ENCODE assay signal across 8 cellular contexts in the genomic region with DNA sequence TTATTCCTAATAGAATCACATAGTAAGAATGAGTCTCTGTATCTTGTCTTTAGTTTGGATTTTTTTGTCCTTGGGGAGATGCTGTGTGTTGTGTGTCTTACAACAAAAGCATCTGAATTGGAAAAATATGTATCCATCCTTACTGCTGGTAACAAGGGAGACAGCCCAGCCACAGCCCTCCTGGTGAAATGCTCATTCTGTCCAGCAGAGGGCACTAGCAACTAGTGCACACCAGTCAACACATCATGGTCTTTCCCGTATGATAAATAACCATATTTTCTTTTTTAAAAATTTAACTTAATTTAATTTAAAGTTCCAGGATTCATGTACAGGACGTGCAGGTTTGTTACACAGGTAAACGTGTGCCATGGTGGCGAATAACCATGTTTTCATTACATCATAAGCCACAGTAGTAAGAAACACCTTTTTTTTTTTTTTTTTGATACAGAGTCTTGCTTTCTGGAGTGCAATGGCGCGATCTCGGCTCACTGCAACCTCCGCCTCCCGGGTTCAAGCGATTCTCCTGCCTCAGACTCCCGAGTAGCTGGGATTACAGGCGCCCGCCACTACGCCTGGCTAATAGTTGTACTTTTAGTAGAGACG.
DNase-seq lines count a peak whose midpoint lies in the region; FAIRE-seq and TF ChIP-seq lines count a peak whose summit lies in the region.

No MANE protein-coding gene starts in this region.

- no peak overlapping the region for H3K27ac ChIP-seq in vagina

- H3K9me3 Mint-ChIP-seq in activated naive CD4-positive, alpha-beta T cell treated with anti-CD3 and anti-CD28 coated beads, Interleukin-2, amount 10 ng/mL, durations not matched to agents 7 days and 5 days: no peaks in the 10 kb centered on the region
- H3K9me3 Mint-ChIP-seq in glutamatergic neuron (ENCODE audit: unreplicated experiment): no peaks in the 10 kb centered on the region
- H3K9me3 Mint-ChIP-seq in progenitor cell of endocrine pancreas (ENCODE audit: low read depth): no peaks in the 10 kb centered on the region

- H3K9me2 ChIP-seq in Loucy (replicated peaks; ENCODE audit: low read depth, low read length): no peaks in the 10 kb centered on the region

- H3K9ac ChIP-seq in Loucy (ENCODE audit: low read depth, low read length, poor library complexity, severe bottlenecking): no peak overlapping the region

- no peaks in the 10 kb centered on the region for H3K79me2 ChIP-seq in Loucy (ENCODE audit: insufficient read depth, low read length)

- no peak overlapping the region for H3K4me2 ChIP-seq in Loucy (ENCODE audit: low read depth, low read length, poor library complexity, severe bottlenecking)

- TF ChIP-seq CTCF in GM06990 (IDR thresholded peaks at IDR 0.05; ENCODE audit: insufficient read depth, low read length, poor library complexity, severe bottlenecking) (peak; percentile 89), Loucy (conservative IDR thresholded peaks at IDR 0.05; ENCODE audit: low read length) (peak; percentile 75), glutamatergic neuron (IDR thresholded peaks at IDR 0.05; ENCODE audit: partially characterized antibody, unreplicated experiment) (peak; percentile 94), progenitor cell of endocrine pancreas (IDR thresholded peaks at IDR 0.05; ENCODE audit: unreplicated experiment) (peak; percentile 92), vagina (IDR thresholded peaks at IDR 0.05) (peak; percentile 77 to 85 (median 83))

- no peaks in the 10 kb centered on the region for H3K36me3 Mint-ChIP-seq in activated naive CD4-positive, alpha-beta T cell treated with anti-CD3 and anti-CD28 coated beads, Interleukin-2, amount 10 ng/mL, durations not matched to agents 7 days and 5 days
- no peaks in the 10 kb centered on the region for H3K36me3 Mint-ChIP-seq in glutamatergic neuron (ENCODE audit: unreplicated experiment)
- H3K36me3 Mint-ChIP-seq in progenitor cell of endocrine pancreas (ENCODE audit: insufficient read depth): no peaks in the 10 kb centered on the region

- no peaks in the 10 kb centered on the region for H3K4me1 Mint-ChIP-seq in activated naive CD4-positive, alpha-beta T cell treated with anti-CD3 and anti-CD28 coated beads, Interleukin-2, amount 10 ng/mL, durations not matched to agents 7 days and 5 days
- H3K4me1 Mint-ChIP-seq in glutamatergic neuron (ENCODE audit: low read depth, unreplicated experiment): peaks cover 15% of the 10 kb centered on the region
- peaks cover 12% of the 10 kb centered on the region for H3K4me1 Mint-ChIP-seq in progenitor cell of endocrine pancreas (ENCODE audit: low read depth)

- DNase-seq in GM06990 (ENCODE audit: extremely low read depth, insufficient read length) (peak; percentile 6), H54 (ENCODE audit: insufficient read length, low spot score) (peak; percentile 18), SK-N-DZ (ENCODE audit: low spot score) (peak; percentile 72), glutamatergic neuron (peak; percentile 88), progenitor cell of endocrine pancreas (ENCODE audit: low spot score, unreplicated experiment) (peak; percentile 62), vagina (ENCODE audit: extremely low spot score in 2 of 2) (no peak)
- DNase-seq in activated naive CD4-positive, alpha-beta T cell treated with anti-CD3 and anti-CD28 coated beads, Interleukin-2, amount 10 ng/mL, durations not matched to agents 7 days and 5 days: peak; percentile 82

- H3K36me3 ChIP-seq in GM06990 (ENCODE audit: control insufficient read depth, insufficient read depth, low read length): no peaks in the 10 kb centered on the region
- no peaks in the 10 kb centered on the region for H3K36me3 ChIP-seq in Loucy (ENCODE audit: insufficient read depth, low read length)
- no peaks in the 10 kb centered on the region for H3K36me3 ChIP-seq in vagina

- H3K4me3 ChIP-seq in GM06990 (replicated peaks; ENCODE audit: low read depth, low read length) (no peak overlapping the region), Loucy (ENCODE audit: low read length, poor library complexity, severe bottlenecking) (no peak overlapping the region), vagina (no peak overlapping the region)

- no peak overlapping the region for H3K27ac Mint-ChIP-seq in activated naive CD4-positive, alpha-beta T cell treated with anti-CD3 and anti-CD28 coated beads, Interleukin-2, amount 10 ng/mL, durations not matched to agents 7 days and 5 days
- H3K27ac Mint-ChIP-seq in glutamatergic neuron (ENCODE audit: unreplicated experiment) (no peak overlapping the region), progenitor cell of endocrine pancreas (no peak overlapping the region)

- H3K4me3 Mint-ChIP-seq in activated naive CD4-positive, alpha-beta T cell treated with anti-CD3 and anti-CD28 coated beads, Interleukin-2, amount 10 ng/mL, durations not matched to agents 7 days and 5 days: no peak overlapping the region
- H3K4me3 Mint-ChIP-seq in glutamatergic neuron (ENCODE audit: unreplicated experiment): no peak overlapping the region
- H3K4me3 Mint-ChIP-seq in progenitor cell of endocrine pancreas (ENCODE audit: low read depth): no peak overlapping the region

- H3F3A ChIP-seq in Loucy (ENCODE audit: low read depth): no peaks in the 10 kb centered on the region

- no peak for TF ChIP-seq POLR2A in H54 (IDR thresholded peaks at IDR 0.05; ENCODE audit: low read depth, low read length)
- no peak for TF ChIP-seq POLR2A in vagina (IDR thresholded peaks at IDR 0.05)

- H4K20me1 ChIP-seq in Loucy (ENCODE audit: insufficient read depth, low read length, poor library complexity, severe bottlenecking): no peaks in the 10 kb centered on the region

- H3K4me1 ChIP-seq in Loucy (ENCODE audit: insufficient read depth, low read length, poor library complexity, severe bottlenecking) (no peaks in the 10 kb centered on the region), vagina (peaks cover 18% of the 10 kb centered on the region)

- intact Hi-C loops in vagina (cut with DNase I): no loop called here

- CTCF ChIA-PET in activated naive CD4-positive, alpha-beta T cell treated with anti-CD3 and anti-CD28 coated beads, Interleukin-2, amount 10 ng/mL, durations not matched to agents 7 days and 5 days (lab: Charles Lee): interaction anchor here (1.0 to 1.8 kb wide), 2 partner anchors 1085 to 1087 kb away, joined by 4 to 7 read pairs; no protein-coding TSS in a partner anchor

- peak overlapping the region; percentile 38; the same call in 1 of the 2 replicates for H2AFZ ChIP-seq in Loucy (ENCODE audit: low read length)

- H3K9me3 ChIP-seq in Loucy (ENCODE audit: insufficient read depth, low read depth, low read length) (no peaks in the 10 kb centered on the region), vagina (no peaks in the 10 kb centered on the region)

- H3K27me3 ChIP-seq in GM06990 (replicated peaks; ENCODE audit: control insufficient read depth, insufficient read depth, low read length) (no peaks in the 10 kb centered on the region), Loucy (ENCODE audit: insufficient read depth, low read length, poor library complexity, severe bottlenecking) (no peaks in the 10 kb centered on the region), vagina (no peaks in the 10 kb centered on the region)

- peaks cover 4% of the 10 kb centered on the region for H3K27me3 Mint-ChIP-seq in activated naive CD4-positive, alpha-beta T cell treated with anti-CD3 and anti-CD28 coated beads, Interleukin-2, amount 10 ng/mL, durations not matched to agents 7 days and 5 days
- H3K27me3 Mint-ChIP-seq in glutamatergic neuron (ENCODE audit: unreplicated experiment): peaks cover 1% of the 10 kb centered on the region
- H3K27me3 Mint-ChIP-seq in progenitor cell of endocrine pancreas: no peaks in the 10 kb centered on the region

- peak; percentile 96 for FAIRE-seq in H54 (lab: Jason Lieb, UNC)

Comparison
In these comparisons a context has a peak if more than half of its experiments do, and no peak if none do; other contexts are left out.
1. DNase-seq: peak in GM06990 (single experiment), H54 (single experiment), SK-N-DZ (single experiment), activated naive CD4-positive, alpha-beta T cell treated with anti-CD3 and anti-CD28 coated beads, Interleukin-2, amount 10 ng/mL, durations not matched to agents 7 days and 5 days (single experiment), glutamatergic neuron (single experiment) and progenitor cell of endocrine pancreas (single experiment); none in vagina (0 of 2).
2. Peak in every context shown above with its lines, with median percentiles within 50 percentile points of each other: CTCF ChIP-seq.